7 cellular contexts compared by ENCODE assay signal in genomic region chrX:136909706-136910564, GRCh38. TPM values are rescaled to one million over a fixed set of nuclear protein-coding genes. Genes with fewer than 3 reads are reported as not detected.
DNase-seq lines count a peak whose midpoint lies in the region; ATAC-seq, FAIRE-seq and TF ChIP-seq lines count a peak whose summit lies in the region.

No MANE protein-coding gene starts in this region.

- H3K36me3 ChIP-seq in hepatocyte (replicated peaks; ENCODE audit: insufficient read depth, low read depth) (no peaks in the 10 kb centered on the region), rectal smooth muscle tissue (ENCODE audit: control insufficient read depth, insufficient read depth, low read length) (no peaks in the 10 kb centered on the region)

- no peaks in the 10 kb centered on the region for H4K20me1 ChIP-seq in hepatocyte (ENCODE audit: insufficient read depth, poor library complexity, severe bottlenecking)

- H3K9ac ChIP-seq in rectal smooth muscle tissue (ENCODE audit: low read length) = no peak overlapping the region

- H3K9me3 ChIP-seq in hepatocyte (ENCODE audit: low read depth) = no peaks in the 10 kb centered on the region

- H3K9me2 ChIP-seq in hepatocyte (replicated peaks; ENCODE audit: insufficient read depth) = no peaks in the 10 kb centered on the region

- peak overlapping the region; percentile 72 for H2AFZ ChIP-seq in hepatocyte

- H3K4me3 ChIP-seq in hepatocyte = peak overlapping the region; percentile 63
- H3K4me3 ChIP-seq in rectal smooth muscle tissue (ENCODE audit: low read length) = peak overlapping the region; percentile 86

- FAIRE-seq in GM18507 (lab: Jason Lieb, UNC) = peak; percentile 97

- H3K27me3 ChIP-seq in hepatocyte (no peaks in the 10 kb centered on the region), rectal smooth muscle tissue (ENCODE audit: control insufficient read depth, insufficient read depth, low read length) (no peaks in the 10 kb centered on the region)

- ATAC-seq in HG02938 (IDR thresholded peaks at IDR 0.05; ENCODE audit: unreplicated experiment) = peak; percentile 54

- no peak for TF ChIP-seq CTCF in hepatocyte (IDR thresholded peaks at IDR 0.05; ENCODE audit: poor library complexity)

- WGBS in hepatocyte (ENCODE audit: low lambda C conversion rate, missing lambda C conversion rate) = 45% methylated on average over 20 of the region's 26 CpGs

- H3K4me2 ChIP-seq in hepatocyte = peak overlapping the region; percentile 83

- H3K4me1 ChIP-seq in hepatocyte (ENCODE audit: insufficient read depth) (no peaks in the 10 kb centered on the region), rectal smooth muscle tissue (ENCODE audit: control insufficient read depth, insufficient read depth, low read length) (no peaks in the 10 kb centered on the region)

- H3K27ac ChIP-seq in hepatocyte (peak overlapping the region; percentile 85), rectal smooth muscle tissue (ENCODE audit: low read depth, low read length) (peak overlapping the region; percentile 76)

- DNase-seq in GM18507 (ENCODE audit: extremely low spot score, insufficient read length, low read depth) (peak; percentile 22), NCI-H187 (lab: John Stamatoyannopoulos, UW) (peak; percentile 87 to 91), T-helper 2 cell (peak; percentile 9 to 78 (median 43)), astrocyte of the hippocampus (ENCODE audit: low read depth, low spot score) (peak; percentile 89), hepatocyte (ENCODE audit: low spot score) (peak; percentile 91)

- no peaks in the 10 kb centered on the region for H3K79me2 ChIP-seq in hepatocyte

RNA-seq across cellular contexts. Expression of gene RBMX, which starts 29.4 kb away (rescaled TPM):
- total RNA-seq in hepatocyte = 253 and 262 TPM in 2 replicates
- polyA plus RNA-seq in hepatocyte = 116 and 133 TPM in 2 replicates

Comparison
In these comparisons a context has a peak if more than half of its experiments do, and no peak if none do; other contexts are left out.
1. Peak in every context shown above with its lines: DNase-seq, ATAC-seq, H3K4me3 ChIP-seq and H3K27ac ChIP-seq.
2. DNase-seq: peak in every context shown above with its lines; median percentile 91 in hepatocyte; 89 in NCI-H187; 89 in astrocyte of the hippocampus; 43 in T-helper 2 cell; 22 in GM18507.